ENCODE assay signal across 16 cellular contexts in the genomic region with DNA sequence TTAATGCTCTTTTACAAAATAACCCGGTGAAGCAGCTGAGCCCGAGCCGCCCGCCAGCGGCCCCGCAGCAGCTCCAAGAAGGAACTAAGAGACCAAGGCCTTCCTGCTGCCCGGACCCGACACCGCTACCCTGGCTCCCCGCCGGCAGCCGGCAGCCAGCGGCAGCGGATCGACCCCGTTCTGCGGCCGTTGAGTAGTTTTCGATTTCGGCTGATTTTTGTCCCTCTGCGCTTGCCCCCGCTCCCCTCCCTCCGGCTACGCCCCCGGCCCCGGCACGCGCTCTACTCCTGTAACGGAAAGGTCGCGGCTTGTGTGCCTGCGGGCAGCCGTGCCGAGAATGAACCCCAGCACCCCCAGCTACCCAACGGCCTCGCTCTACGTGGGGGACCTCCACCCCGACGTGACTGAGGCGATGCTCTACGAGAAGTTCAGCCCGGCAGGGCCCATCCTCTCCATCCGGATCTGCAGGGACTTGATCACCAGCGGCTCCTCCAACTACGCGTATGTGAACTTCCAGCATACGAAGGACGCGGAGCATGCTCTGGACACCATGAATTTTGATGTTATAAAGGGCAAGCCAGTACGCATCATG. TPM values are rescaled to one million over a fixed set of nuclear protein-coding genes. Genes with fewer than 3 reads are reported as not detected.
A peak's percentile ranks its signal among the peaks of the same experiment; 100 is the strongest.
DNase-seq lines count a peak whose midpoint lies in the region; TF ChIP-seq lines count a peak whose summit lies in the region.
"Had no signal": no experiment of that assay in that cellular context is flagged by ENCODE, and none has a peak within 500 bp of the region (broad histone marks: within the 10 kb centered on the region; RNA-seq: fewer than 3 reads in every experiment).

A gene (plus strand): TSS at position 275 of the 592 bp plus-strand sequence. CDS start 63 bp downstream, at position 338.

- H3K9me3 Mint-ChIP-seq in activated CD4-positive, alpha-beta T cell treated with anti-CD3 and anti-CD28 coated beads, Interleukin-2, amount 10 ng/mL, durations not matched to agents 7 days and 5 days = no peaks in the 10 kb centered on the region
- no peaks in the 10 kb centered on the region for H3K9me3 Mint-ChIP-seq in progenitor cell of endocrine pancreas (ENCODE audit: low read depth)
- H3K9me3 Mint-ChIP-seq: nephron had no signal

- no peak within 1 kb of the TSS for H3K27ac Mint-ChIP-seq in activated CD4-positive, alpha-beta T cell treated with anti-CD3 and anti-CD28 coated beads, Interleukin-2, amount 10 ng/mL, durations not matched to agents 7 days and 5 days
- H3K27ac Mint-ChIP-seq in progenitor cell of endocrine pancreas = no peak within 1 kb of the TSS
- H3K27ac Mint-ChIP-seq: nephron had no signal

- peak within 1 kb of the TSS; percentile 47 for H3K4me3 ChIP-seq in coronary artery
- H3K4me3 ChIP-seq: cardiac muscle cell had no signal

- peaks cover 2% of the 10 kb centered on the region for H3K36me3 Mint-ChIP-seq in activated CD4-positive, alpha-beta T cell treated with anti-CD3 and anti-CD28 coated beads, Interleukin-2, amount 10 ng/mL, durations not matched to agents 7 days and 5 days (ENCODE audit: low read depth)
- no peaks in the 10 kb centered on the region for H3K36me3 Mint-ChIP-seq in progenitor cell of endocrine pancreas (ENCODE audit: insufficient read depth)

- peaks cover 5% of the 10 kb centered on the region for H3K4me1 Mint-ChIP-seq in activated CD4-positive, alpha-beta T cell treated with anti-CD3 and anti-CD28 coated beads, Interleukin-2, amount 10 ng/mL, durations not matched to agents 7 days and 5 days
- no peaks in the 10 kb centered on the region for H3K4me1 Mint-ChIP-seq in progenitor cell of endocrine pancreas (ENCODE audit: low read depth)
- H3K4me1 Mint-ChIP-seq: nephron had no signal

- POLR2A ChIA-PET in activated CD4-positive, alpha-beta T cell treated with anti-CD3 and anti-CD28 coated beads, Interleukin-2, amount 10 ng/mL, durations not matched to agents 7 days and 5 days (lab: Charles Lee) = no interaction called here

- TF ChIP-seq CTCF in coronary artery (IDR thresholded peaks at IDR 0.05) (no peak), progenitor cell of endocrine pancreas (IDR thresholded peaks at IDR 0.05; ENCODE audit: unreplicated experiment) (no peak)

- CTCF ChIA-PET in activated CD4-positive, alpha-beta T cell treated with anti-CD3 and anti-CD28 coated beads, Interleukin-2, amount 10 ng/mL, durations not matched to agents 7 days and 5 days (lab: Charles Lee) = interaction anchor here (0.6 kb wide), 1 partner anchor 184 kb away, joined by 3 read pairs; no protein-coding TSS in a partner anchor

- H3K27ac ChIP-seq in coronary artery = no peak within 1 kb of the TSS
- H3K27ac ChIP-seq: cardiac muscle cell, esophagus squamous epithelium, KMS-11 had no signal

- DNase-seq in activated CD4-positive, alpha-beta T cell treated with anti-CD3 and anti-CD28 coated beads, Interleukin-2, amount 10 ng/mL, durations not matched to agents 7 days and 5 days = peak; percentile 7
- DNase-seq in activated CD4-positive, alpha-beta T cell treated with anti-CD3 and anti-CD28 coated beads for 1 hour = no peak
- DNase-seq in NCI-H2227 (lab: John Stamatoyannopoulos, UW; ENCODE audit: unreplicated experiment) = peak; percentile 21
- DNase-seq in coronary artery (ENCODE audit: low spot score) = no peak
- DNase-seq in retina = peak; percentile 39
- no peak for DNase-seq in progenitor cell of endocrine pancreas (ENCODE audit: low spot score, unreplicated experiment)
- DNase-seq in iPS-NIHi11 (ENCODE audit: low spot score) = no peak
- no peak for DNase-seq in SHP77 treated with DMSO at 0.1 percent for 48 hours (lab: John Stamatoyannopoulos, UW)
- DNase-seq: AML-193, esophagus squamous epithelium, NCI-H2081 treated with DMSO at 0.1 percent for 48 hours, small intestine, T-helper 1 cell had no signal

- H3K27me3 Mint-ChIP-seq in activated CD4-positive, alpha-beta T cell treated with anti-CD3 and anti-CD28 coated beads, Interleukin-2, amount 10 ng/mL, durations not matched to agents 7 days and 5 days = peaks cover 38% of the 10 kb centered on the region
- peaks cover 7% of the 10 kb centered on the region for H3K27me3 Mint-ChIP-seq in progenitor cell of endocrine pancreas

- peak within 1 kb of the TSS; percentile 48 for H3K4me3 Mint-ChIP-seq in activated CD4-positive, alpha-beta T cell treated with anti-CD3 and anti-CD28 coated beads, Interleukin-2, amount 10 ng/mL, durations not matched to agents 7 days and 5 days
- no peak within 1 kb of the TSS for H3K4me3 Mint-ChIP-seq in progenitor cell of endocrine pancreas (ENCODE audit: low read depth)
- H3K4me3 Mint-ChIP-seq: nephron had no signal

RNA-seq across cellular contexts. Expression of the gene that starts here (rescaled TPM):
- total RNA-seq in activated CD4-positive, alpha-beta T cell treated with anti-CD3 and anti-CD28 coated beads, Interleukin-2, amount 10 ng/mL, durations not matched to agents 7 days and 5 days = under 1 TPM; 0.40 to 0.58 TPM
- 0.26 and 0.49 TPM in 2 replicates for total RNA-seq in progenitor cell of endocrine pancreas
- total RNA-seq: cardiac muscle cell had no signal

Comparison
In these comparisons a context has a peak if more than half of its experiments do, and no peak if none do; other contexts are left out.
1. Peak in DNase-seq in activated CD4-positive, alpha-beta T cell treated with anti-CD3 and anti-CD28 coated beads, Interleukin-2, amount 10 ng/mL, durations not matched to agents 7 days and 5 days; RNA of the gene not detected or under 1 TPM.
2. DNase-seq: peak in NCI-H2227 (single experiment) and retina (single experiment); none in activated CD4-positive, alpha-beta T cell treated with anti-CD3 and anti-CD28 coated beads for 1 hour (single experiment), coronary artery (single experiment), progenitor cell of endocrine pancreas (single experiment), iPS-NIHi11 (single experiment) and SHP77 treated with DMSO at 0.1 percent for 48 hours (single experiment).